Comparison of ENCODE assay signal across 12 cellular contexts in genomic region chr18:48543228-48543627, GRCh38. TPM values are rescaled to one million over a fixed set of nuclear protein-coding genes. Genes with fewer than 3 reads are reported as not detected.
DNase-seq lines count a peak whose midpoint lies in the region; ATAC-seq, FAIRE-seq and TF ChIP-seq lines count a peak whose summit lies in the region.
"Had no signal": no experiment of that assay in that cellular context is flagged by ENCODE, and none has a peak within 500 bp of the region (broad histone marks: within the 10 kb centered on the region; RNA-seq: fewer than 3 reads in every experiment).

No MANE protein-coding gene starts in this region.

- H3K4me3 Mint-ChIP-seq in activated CD8-positive, alpha-beta T cell treated with anti-CD3 and anti-CD28 coated beads, Interleukin-2, amount 10 ng/mL, durations not matched to agents 7 days and 5 days: no peak overlapping the region
- H3K4me3 Mint-ChIP-seq: activated naive CD4-positive, alpha-beta T cell treated with anti-CD3 and anti-CD28 coated beads, Interleukin-2, amount 50 U/mL, for 24 hours had no signal

- TF ChIP-seq EP300 in HepG2 (IDR thresholded peaks at IDR 0.05; ENCODE audit: low read depth in 2 of 2, low read length in 2 of 2) (0 out of 4 replicates have a peak, but pooled peaks of 1 of the 2 experiments have one; percentile 27), HepG2 (CRISPR knock-in tag; IDR thresholded peaks at IDR 0.05; ENCODE audit: borderline replicate concordance) (no peak)

- POLR2A ChIA-PET in HepG2 (lab: Yijun Ruan, JAX): interaction anchor here (1.4 to 1.5 kb wide), 2 partner anchors 32 to 62 kb away, joined by 3 to 4 read pairs; no protein-coding TSS in a partner anchor
- POLR2A ChIA-PET in activated CD8-positive, alpha-beta T cell treated with anti-CD3 and anti-CD28 coated beads, Interleukin-2, amount 10 ng/mL, durations not matched to agents 7 days and 5 days (lab: Charles Lee): no interaction called here

- H3K4me1 Mint-ChIP-seq in activated CD8-positive, alpha-beta T cell treated with anti-CD3 and anti-CD28 coated beads, Interleukin-2, amount 10 ng/mL, durations not matched to agents 7 days and 5 days (ENCODE audit: low read depth): peaks cover 20% of the 10 kb centered on the region
- H3K4me1 Mint-ChIP-seq: activated naive CD4-positive, alpha-beta T cell treated with anti-CD3 and anti-CD28 coated beads, Interleukin-2, amount 50 U/mL, for 24 hours had no signal

- TF ChIP-seq CTCF in HepG2 (CRISPR knock-in tag; IDR thresholded peaks at IDR 0.05) (no peak), right lobe of liver (IDR thresholded peaks at IDR 0.05) (no peak)

- H3K79me2 ChIP-seq in HepG2 (ENCODE audit: insufficient read depth, low read length): peaks cover 78% of the 10 kb centered on the region

- H3K27ac ChIP-seq in HepG2 (ENCODE audit: extremely low read length, insufficient read depth, low read length): peak overlapping the region; percentile 29
- no peak overlapping the region for H3K27ac ChIP-seq in right lobe of liver
- H3K27ac ChIP-seq in iPS-20b (ENCODE audit: low read length): no peak overlapping the region
- peak overlapping the region; percentile 93 for H3K27ac ChIP-seq in subcutaneous abdominal adipose tissue (ENCODE audit: low read depth, low read length)
- H3K27ac ChIP-seq: BLaER1 treated with 17β-estradiol and CSF1 and Interleukin-3, amounts not matched to agents 10 nM and 100 nM; testis had no signal

- peaks cover 14% of the 10 kb centered on the region; the same call in 1 of the 2 replicates for H4K20me1 ChIP-seq in HepG2 (ENCODE audit: insufficient read depth, low read length)

- H3K27me3 ChIP-seq in HepG2 (ENCODE audit: control insufficient read depth in 1 of 2, insufficient read depth in 2 of 2, low read length in 2 of 2) (no peaks in the 10 kb centered on the region), right lobe of liver (no peaks in the 10 kb centered on the region), iPS-20b (ENCODE audit: insufficient read depth, low read length) (peaks cover 38% of the 10 kb centered on the region), subcutaneous abdominal adipose tissue (ENCODE audit: control insufficient read depth in 5 of 5, insufficient read depth in 4 of 5, low read length in 5 of 5) (no peaks in the 10 kb centered on the region)
- H3K27me3 ChIP-seq: testis had no signal

- WGBS in HepG2 (ENCODE audit: low lambda C conversion rate): 52% methylated on average over 7 of the region's 8 CpGs
- WGBS in right lobe of liver (ENCODE audit: insufficient coverage, low coverage, low lambda C conversion rate, missing lambda C conversion rate): 68% methylated on average over 4 of the region's 8 CpGs

- ATAC-seq in HepG2: no peak
- no peak for ATAC-seq in right lobe of liver
- no peak for ATAC-seq in activated CD8-positive, alpha-beta T cell treated with anti-CD3 and anti-CD28 coated beads, Interleukin-2, amount 10 ng/mL, durations not matched to agents 7 days and 5 days
- ATAC-seq in GM19397 (IDR thresholded peaks at IDR 0.05; ENCODE audit: unreplicated experiment): no peak
- ATAC-seq: left colon had no signal

- H3K4me3 ChIP-seq in HepG2 (replicated peaks in 1 of 3; ENCODE audit: insufficient read depth in 1 of 3, low read depth in 2 of 3, low read length in 3 of 3): no peak overlapping the region
- no peak overlapping the region for H3K4me3 ChIP-seq in right lobe of liver
- peak overlapping the region; percentile 28; the same call in 1 of the 2 replicates for H3K4me3 ChIP-seq in iPS-20b (ENCODE audit: low read length)
- no peak overlapping the region for H3K4me3 ChIP-seq in subcutaneous abdominal adipose tissue (ENCODE audit: low read depth in 1 of 5, low read length in 5 of 5)
- H3K4me3 ChIP-seq: BLaER1 treated with 17β-estradiol and CSF1 and Interleukin-3, amounts not matched to agents 10 nM and 100 nM; testis had no signal

- in situ Hi-C loops in HepG2 (cut with HindIII; ENCODE audit: extremely low pct_ligation_motif_present, low pct_unique_long_range_greater_than_20kb): loop anchor here (10.0 kb wide), 1 partner anchor 352 kb away; no protein-coding TSS in a partner anchor

- no peaks in the 10 kb centered on the region; a peak in 2 of 5 replicates for H3K36me3 ChIP-seq in HepG2 (replicated peaks in 1 of 2; ENCODE audit: control insufficient read depth in 1 of 2, insufficient read depth in 2 of 2, low read length in 2 of 2)
- H3K36me3 ChIP-seq in right lobe of liver: no peaks in the 10 kb centered on the region
- no peaks in the 10 kb centered on the region for H3K36me3 ChIP-seq in iPS-20b (ENCODE audit: insufficient read depth, low read depth, low read length)
- peaks cover 0 to 4% (median 0%) of the 10 kb centered on the region in 5 donors for H3K36me3 ChIP-seq in subcutaneous abdominal adipose tissue (ENCODE audit: control insufficient read depth in 5 of 5, insufficient read depth in 5 of 5, low read length in 5 of 5)

- peak overlapping the region; percentile 18; the same call in 1 of the 2 replicates for H3K9ac ChIP-seq in HepG2 (ENCODE audit: insufficient read depth, low read depth, low read length)
- peak overlapping the region; percentile 25; the same call in 1 of the 2 replicates for H3K9ac ChIP-seq in iPS-20b (ENCODE audit: low read depth, low read length)
- H3K9ac ChIP-seq in subcutaneous abdominal adipose tissue (ENCODE audit: low read length in 5 of 5): no peak overlapping the region
- H3K9ac ChIP-seq: BLaER1 treated with 17β-estradiol and CSF1 and Interleukin-3, amounts not matched to agents 10 nM and 100 nM had no signal

- H3K9me3 ChIP-seq in HepG2 (ENCODE audit: low read length) (no peaks in the 10 kb centered on the region), right lobe of liver (no peaks in the 10 kb centered on the region), iPS-20b (ENCODE audit: insufficient read depth, low read depth, low read length) (no peaks in the 10 kb centered on the region), subcutaneous abdominal adipose tissue (ENCODE audit: control insufficient read depth in 5 of 5, low read length in 5 of 5) (no peaks in the 10 kb centered on the region)
- H3K9me3 ChIP-seq: BLaER1 treated with 17β-estradiol and CSF1 and Interleukin-3, amounts not matched to agents 10 nM and 100 nM; testis had no signal

- peak; percentile 80 for FAIRE-seq in HepG2 (lab: Jason Lieb, UNC)

- no peaks in the 10 kb centered on the region for H3K36me3 Mint-ChIP-seq in activated CD8-positive, alpha-beta T cell treated with anti-CD3 and anti-CD28 coated beads, Interleukin-2, amount 10 ng/mL, durations not matched to agents 7 days and 5 days (ENCODE audit: low read depth)
- H3K36me3 Mint-ChIP-seq: activated naive CD4-positive, alpha-beta T cell treated with anti-CD3 and anti-CD28 coated beads, Interleukin-2, amount 50 U/mL, for 24 hours had no signal

- TF ChIP-seq RAD21 in HepG2 (CRISPR knock-in tag; IDR thresholded peaks at IDR 0.05): no peak

- no peak for TF ChIP-seq POLR2A in HepG2 (IDR thresholded peaks at IDR 0.05; ENCODE audit: insufficient read depth in 1 of 2, low read depth in 2 of 2, low read length in 2 of 2)
- no peak for TF ChIP-seq POLR2A in right lobe of liver (IDR thresholded peaks at IDR 0.05)

- H2AFZ ChIP-seq in HepG2 (ENCODE audit: low read length): no peak overlapping the region

- peak overlapping the region; percentile 46 for H3K4me2 ChIP-seq in HepG2 (ENCODE audit: low read depth, low read length)
- H3K4me2 ChIP-seq: BLaER1 treated with 17β-estradiol and CSF1 and Interleukin-3, amounts not matched to agents 10 nM and 100 nM had no signal

- CTCF ChIA-PET in HepG2 (lab: Yijun Ruan, JAX; ENCODE audit: low intra/inter-chr PET ratio, low total read pairs): no interaction called here
- CTCF ChIA-PET in activated CD8-positive, alpha-beta T cell treated with anti-CD3 and anti-CD28 coated beads, Interleukin-2, amount 10 ng/mL, durations not matched to agents 7 days and 5 days (lab: Charles Lee): no interaction called here

- H3K4me1 ChIP-seq in HepG2 (ENCODE audit: insufficient read depth, low read length) (peaks cover 66% of the 10 kb centered on the region), right lobe of liver (peaks cover 0 to 38% (median 12%) of the 10 kb centered on the region in 4 donors), iPS-20b (ENCODE audit: insufficient read depth, low read length) (peaks cover 66% of the 10 kb centered on the region), subcutaneous abdominal adipose tissue (ENCODE audit: control insufficient read depth in 5 of 5, insufficient read depth in 5 of 5, low read length in 5 of 5) (peaks cover 10 to 82% (median 64%) of the 10 kb centered on the region in 5 donors)

- BruUV-seq in HepG2 (replicated peaks; lab: Mats Ljungman, UMichigan): no TSS peak

- H3K9me3 Mint-ChIP-seq in activated CD8-positive, alpha-beta T cell treated with anti-CD3 and anti-CD28 coated beads, Interleukin-2, amount 10 ng/mL, durations not matched to agents 7 days and 5 days (ENCODE audit: insufficient read depth): no peaks in the 10 kb centered on the region
- H3K9me3 Mint-ChIP-seq: activated naive CD4-positive, alpha-beta T cell treated with anti-CD3 and anti-CD28 coated beads, Interleukin-2, amount 50 U/mL, for 24 hours had no signal

- H3K27me3 Mint-ChIP-seq in activated CD8-positive, alpha-beta T cell treated with anti-CD3 and anti-CD28 coated beads, Interleukin-2, amount 10 ng/mL, durations not matched to agents 7 days and 5 days (ENCODE audit: low read depth): peaks cover 38% of the 10 kb centered on the region

- H3K27ac Mint-ChIP-seq in activated CD8-positive, alpha-beta T cell treated with anti-CD3 and anti-CD28 coated beads, Interleukin-2, amount 10 ng/mL, durations not matched to agents 7 days and 5 days: no peak overlapping the region

- intact Hi-C loops in HepG2 (cut with micrococcal nuclease; ENCODE audit: unreplicated experiment) (no loop called here), right lobe of liver (cut with DNase I) (loop anchor here in 1 of 2 donors (10.0 kb wide), 1 partner anchor 122 kb away; no protein-coding TSS in a partner anchor)

- peak; percentile 65 for DNase-seq in HepG2 (ENCODE audit: low spot score)
- DNase-seq in right lobe of liver: no peak
- peak; percentile 46 for DNase-seq in activated CD8-positive, alpha-beta T cell treated with anti-CD3 and anti-CD28 coated beads, Interleukin-2, amount 10 ng/mL, durations not matched to agents 7 days and 5 days
- DNase-seq in GM19240 (ENCODE audit: insufficient read length, low spot score): no peak
- no peak for DNase-seq in DMS79 treated with DMSO at 0.1 percent for 48 hours (lab: John Stamatoyannopoulos, UW)
- DNase-seq: left colon, testis had no signal

RNA-seq across cellular contexts. Expression of gene CTIF, which starts 4.4 kb away (rescaled TPM):
- total RNA-seq in HepG2 (2016; rRNA removed; fragmentation: Illumina TruSeq; extraction: Trizol) (13.1 and 18.2 TPM in 2 replicates), right lobe of liver (10 to 100 TPM; 29.0 to 60.6 (median 43.1) TPM)
- total RNA-seq in HepG2 (2016; cell fraction: cytosol; rRNA removed; fragmentation: Illumina TruSeq; extraction: Trizol; ENCODE audit: low read depth): 4.1 and 4.9 TPM in 2 replicates
- total RNA-seq in HepG2 (2016; cell fraction: insoluble cytoplasmic fraction; rRNA removed; fragmentation: Illumina TruSeq; extraction: Trizol): 10.5 and 19.8 TPM in 2 replicates
- 7.0 and 7.8 TPM in 2 replicates for total RNA-seq in HepG2 (2016; cell fraction: membrane; rRNA removed; fragmentation: Illumina TruSeq; extraction: Trizol)
- 22.7 and 28.6 TPM in 2 replicates for total RNA-seq in HepG2 (2016; cell fraction: nucleus; rRNA removed; fragmentation: Illumina TruSeq; extraction: Trizol)
- polyA plus RNA-seq in HepG2 (2011; rRNA removed): 22.1 and 28.0 TPM in 2 replicates
- 5.6 and 9.5 TPM in 2 replicates for polyA plus RNA-seq in HepG2 (2011; cell fraction: cytosol; rRNA removed)
- polyA plus RNA-seq in HepG2 (2011; cell fraction: nucleus; rRNA removed): 92.5 and 147 TPM in 2 replicates
- polyA plus RNA-seq in HepG2 (2012): 14.2 and 17.3 TPM in 2 replicates
- 2.1 and 2.2 TPM in 2 replicates for polyA plus RNA-seq in HepG2 (2016; cell fraction: cytosol; fragmentation: Illumina TruSeq; extraction: Trizol; ENCODE audit: low read depth)
- 12.5 and 14.6 TPM in 2 replicates for polyA plus RNA-seq in HepG2 (2016; cell fraction: insoluble cytoplasmic fraction; fragmentation: Illumina TruSeq; extraction: Trizol; ENCODE audit: low read depth)
- 6.0 and 6.2 TPM in 2 replicates for polyA plus RNA-seq in HepG2 (2016; cell fraction: membrane; fragmentation: Illumina TruSeq; extraction: Trizol; ENCODE audit: low read depth)
- 62.2 and 63.8 TPM in 2 replicates for polyA plus RNA-seq in HepG2 (2016; cell fraction: nucleus; fragmentation: Illumina TruSeq; extraction: Trizol; ENCODE audit: insufficient read depth, low read depth)
- polyA minus RNA-seq in HepG2 (2011; rRNA and poly(A)+ RNA removed; ENCODE audit: low replicate concordance): 14.1 and 41.2 TPM in 2 replicates
- 7.6 and 10.5 TPM in 2 replicates for polyA minus RNA-seq in HepG2 (2011; cell fraction: cytosol; rRNA and poly(A)+ RNA removed)
- polyA minus RNA-seq in HepG2 (2011; cell fraction: nucleus; rRNA and poly(A)+ RNA removed): 27.8 and 33.2 TPM in 2 replicates
- 1 to 10 TPM; 1.3 to 2.1 TPM for total RNA-seq in activated CD8-positive, alpha-beta T cell treated with anti-CD3 and anti-CD28 coated beads, Interleukin-2, amount 10 ng/mL, durations not matched to agents 7 days and 5 days

Comparison
In these comparisons a context has a peak if more than half of its experiments do, and no peak if none do; other contexts are left out.
1. DNase-seq: peak in HepG2 (single experiment) and activated CD8-positive, alpha-beta T cell treated with anti-CD3 and anti-CD28 coated beads, Interleukin-2, amount 10 ng/mL, durations not matched to agents 7 days and 5 days (single experiment); none in right lobe of liver (0 of 3), GM19240 (single experiment) and DMS79 treated with DMSO at 0.1 percent for 48 hours (single experiment).
2. H3K27ac ChIP-seq: peak in HepG2 (single experiment) and subcutaneous abdominal adipose tissue (single experiment); none in right lobe of liver (0 of 3) and iPS-20b (single experiment).
3. H3K9ac ChIP-seq: peak in HepG2 (single experiment) and iPS-20b (single experiment); none in subcutaneous abdominal adipose tissue (0 of 5).